ENCODE assay signal across 22 cellular contexts in the genomic region with DNA sequence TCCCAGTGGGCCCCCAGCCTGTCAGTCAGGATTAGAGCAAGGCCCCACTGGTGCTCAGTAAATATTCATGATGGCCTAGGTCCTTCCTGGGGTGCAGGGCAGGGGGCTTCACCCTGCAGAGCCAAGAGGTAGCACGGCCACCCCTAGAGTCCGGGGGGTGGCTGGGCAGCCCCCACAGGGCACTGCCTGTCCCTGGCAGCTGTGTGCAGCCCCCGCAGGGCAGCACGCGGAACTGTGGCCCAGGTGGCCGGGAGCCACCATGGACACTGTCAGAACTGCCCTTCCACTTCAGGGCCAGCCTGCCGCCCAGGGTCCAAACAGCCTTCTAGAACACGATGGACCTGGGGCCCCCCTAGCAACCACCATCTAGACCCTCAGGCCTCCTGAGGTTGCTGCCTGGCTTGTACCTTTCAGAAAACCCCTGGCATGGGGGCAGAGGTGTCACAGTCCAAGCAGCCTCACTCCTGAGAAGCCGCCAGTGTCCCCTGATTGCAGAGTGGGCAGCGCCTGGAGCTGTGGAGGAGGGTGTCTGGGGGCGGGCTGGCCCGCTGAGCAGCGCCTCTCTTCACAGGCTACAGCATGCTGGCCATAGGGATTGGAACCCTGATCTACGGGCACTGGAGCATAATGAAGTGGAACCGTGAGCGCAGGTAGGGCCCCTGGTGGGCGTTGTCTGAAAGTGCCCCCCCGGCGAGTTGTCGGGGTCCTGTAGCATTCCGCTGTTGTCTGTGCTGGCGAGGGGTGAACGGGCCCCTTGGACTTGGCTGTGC. TPM values are rescaled to one million over a fixed set of nuclear protein-coding genes. Genes with fewer than 3 reads are reported as not detected.
DNase-seq lines count a peak whose midpoint lies in the region; ATAC-seq, FAIRE-seq and TF ChIP-seq lines count a peak whose summit lies in the region.
"Had no signal": no experiment of that assay in that cellular context is flagged by ENCODE, and none has a peak within 500 bp of the region (broad histone marks: within the 10 kb centered on the region; RNA-seq: fewer than 3 reads in every experiment).

No MANE protein-coding gene starts in this region.

- H3K27ac ChIP-seq in HEK293 (ENCODE audit: extremely low read depth, low read depth, low read length) (no peak overlapping the region; the same call in 1 of the 2 replicates), neural progenitor cell (no peak overlapping the region), transverse colon (no peak overlapping the region)
- H3K27ac ChIP-seq: GM23248, left ventricle myocardium inferior, SJCRH30 had no signal

- no peak overlapping the region for H3K9ac ChIP-seq in neural progenitor cell
- H3K9ac ChIP-seq: GM23248 had no signal

- no peak for FAIRE-seq in HTR-8/SVneo (lab: Jason Lieb, UNC)
- FAIRE-seq: astrocyte had no signal

- H3K27me3 Mint-ChIP-seq in WTC11 (ENCODE audit: low read depth) (no peaks in the 10 kb centered on the region), neural progenitor cell (ENCODE audit: insufficient read depth, low read depth) (peaks cover 5% of the 10 kb centered on the region)
- H3K27me3 Mint-ChIP-seq: activated CD4-positive, alpha-beta T cell treated with anti-CD3 and anti-CD28 coated beads for 36 hours; naive thymus-derived CD8-positive, alpha-beta T cell had no signal

- POLR2A ChIA-PET in HEK293 (lab: Yijun Ruan, JAX) (interaction anchor here (1.1 kb wide), 1 partner anchor 9 kb away, joined by 4 read pairs; a partner anchor contains a TSS), WTC11 (lab: Charles Lee) (no interaction called here)

- H3K9me3 ChIP-seq in HEK293 (ENCODE audit: control insufficient read depth, insufficient read depth, low read depth, low read length) (no peaks in the 10 kb centered on the region), neural progenitor cell (ENCODE audit: low read depth) (no peaks in the 10 kb centered on the region), transverse colon (no peaks in the 10 kb centered on the region)
- H3K9me3 ChIP-seq: left ventricle myocardium inferior, SJCRH30 had no signal

- TF ChIP-seq EP300 in transverse colon (IDR thresholded peaks at IDR 0.05; ENCODE audit: low read depth), result no peak

- H3K4me3 ChIP-seq in HEK293 (ENCODE audit: low read depth, low read length), result no peak overlapping the region
- H3K4me3 ChIP-seq in neural progenitor cell, result no peak overlapping the region
- H3K4me3 ChIP-seq in transverse colon, result no peak overlapping the region
- H3K4me3 ChIP-seq: GM23248, left ventricle myocardium inferior, SJCRH30 had no signal

- H3K4me2 ChIP-seq in neural progenitor cell, result no peak overlapping the region

- no peaks in the 10 kb centered on the region for H3K4me1 ChIP-seq in HEK293 (ENCODE audit: control insufficient read depth, insufficient read depth, low read length)
- H3K4me1 ChIP-seq in neural progenitor cell, result peaks cover 9% of the 10 kb centered on the region
- no peaks in the 10 kb centered on the region for H3K4me1 ChIP-seq in transverse colon
- H3K4me1 ChIP-seq: SJCRH30 had no signal

- H3K36me3 Mint-ChIP-seq in WTC11 (peaks cover 13% of the 10 kb centered on the region), neural progenitor cell (peaks cover 6% of the 10 kb centered on the region)

- WGBS in transverse colon (ENCODE audit: low coverage in 1 of 2), 2 donors, result 89% methylated on average over 22 of the region's 23 CpGs; no CpG with 5 or more reads in 1 of the 2 donors

- H4K20me1 ChIP-seq in neural progenitor cell (ENCODE audit: low read depth), result peaks cover 79% of the 10 kb centered on the region

- peaks cover 56% of the 10 kb centered on the region for H3K79me2 ChIP-seq in neural progenitor cell (ENCODE audit: low read depth)

- H3K9me3 Mint-ChIP-seq in WTC11, result no peaks in the 10 kb centered on the region
- no peaks in the 10 kb centered on the region for H3K9me3 Mint-ChIP-seq in neural progenitor cell
- H3K9me3 Mint-ChIP-seq: CD8-positive, alpha-beta T cell; immature natural killer cell; naive thymus-derived CD8-positive, alpha-beta T cell had no signal

- no peak overlapping the region for H2AFZ ChIP-seq in neural progenitor cell (replicated peaks)
- H2AFZ ChIP-seq: GM23248 had no signal

- H3K36me3 ChIP-seq in HEK293 (ENCODE audit: control insufficient read depth in 2 of 2, insufficient read depth in 1 of 2, low read length in 2 of 2) (peaks cover 15 to 66% of the 10 kb centered on the region in 2 experiments), neural progenitor cell (peaks cover 4% of the 10 kb centered on the region), transverse colon (peaks cover 0 to 8% (median 0%) of the 10 kb centered on the region in 4 donors)

- TF ChIP-seq CTCF in GM12872 (IDR thresholded peaks at IDR 0.05; ENCODE audit: insufficient read depth, low read depth, low read length) (0 out of 3 replicates have a peak, but pooled peaks have one; percentile 15), HEK293 (tag by site-specific recombination; IDR thresholded peaks at IDR 0.05) (no peak), WTC11 (IDR thresholded peaks at IDR 0.05) (no peak), neural progenitor cell (IDR thresholded peaks at IDR 0.05) (no peak), transverse colon (IDR thresholded peaks at IDR 0.05) (no peak)

- in situ Hi-C loops in transverse colon (cut with MboI; ENCODE audit: low pct_ligation_motif_present in 1 of 4, low pct_unique_long_range_greater_than_20kb in 1 of 4, low sequenced_read_pairs in 3 of 4), result loop anchor here (10.0 to 25.0 kb wide), 4 partner anchors 112 to 762 kb away; a partner anchor contains a TSS

- H3K4me1 Mint-ChIP-seq in WTC11, result peaks cover 8% of the 10 kb centered on the region
- H3K4me1 Mint-ChIP-seq in neural progenitor cell, result peaks cover 44% of the 10 kb centered on the region

- CTCF ChIA-PET in HEK293 (lab: Yijun Ruan, JAX), result interaction anchor here (0.7 to 1.2 kb wide), 2 partner anchors 23 to 28 kb away, joined by 3 to 5 read pairs; no protein-coding TSS in a partner anchor
- CTCF ChIA-PET in WTC11 (lab: Charles Lee), result interaction anchor here (1.0 to 1.2 kb wide), 3 partner anchors 27 to 142 kb away, joined by 3 to 6 read pairs (median 5); a partner anchor contains a TSS

- DNase-seq in WTC11 (ENCODE audit: low spot score), result no peak
- DNase-seq in neural progenitor cell (ENCODE audit: low spot score), result no peak
- no peak for DNase-seq in transverse colon
- DNase-seq in posterior vena cava (ENCODE audit: low spot score), result no peak
- DNase-seq in HTR-8/SVneo (ENCODE audit: insufficient read length, low spot score), result no peak
- DNase-seq: activated CD4-positive, alpha-beta T cell treated with anti-CD3 and anti-CD28 coated beads for 36 hours; activated naive CD4-positive, alpha-beta T cell treated with anti-CD3 and anti-CD28 coated beads, Interleukin-2, amount 50 U/mL, for 16 hours; CD8-positive, alpha-beta T cell; effector CD8-positive, alpha-beta T cell; foreskin melanocyte; GDM1; GM23248; immature natural killer cell; left ventricle myocardium inferior; naive thymus-derived CD8-positive, alpha-beta T cell; NCI-H1694; NCI-H2227 treated with DMSO at 0.1 percent for 48 hours; SJCRH30 had no signal

- ATAC-seq in WTC11, result no peak; the same call in 1 of the 2 replicates
- ATAC-seq: activated CD4-positive, alpha-beta T cell treated with anti-CD3 and anti-CD28 coated beads for 36 hours; CD8-positive, alpha-beta T cell; esophagus mucosa; naive thymus-derived CD8-positive, alpha-beta T cell had no signal

- H3K4me3 Mint-ChIP-seq in WTC11 (no peak overlapping the region), neural progenitor cell (no peak overlapping the region)
- H3K4me3 Mint-ChIP-seq: activated CD4-positive, alpha-beta T cell treated with anti-CD3 and anti-CD28 coated beads for 36 hours; CD8-positive, alpha-beta T cell; immature natural killer cell; naive thymus-derived CD8-positive, alpha-beta T cell had no signal

- H3F3A ChIP-seq in neural progenitor cell (ENCODE audit: low read depth), result peaks cover 3% of the 10 kb centered on the region

- intact Hi-C loops in transverse colon (cut with DNase I; ENCODE audit: low total_unique reads), result loop anchor here (5.0 kb wide), 1 partner anchor 1737 kb away; no protein-coding TSS in a partner anchor
- intact Hi-C loops in posterior vena cava (cut with DNase I), result no loop called here

- TF ChIP-seq POLR2A in transverse colon (IDR thresholded peaks at IDR 0.05), result no peak

- H3K27ac Mint-ChIP-seq in WTC11 (no peak overlapping the region), neural progenitor cell (peak overlapping the region; percentile 83)
- H3K27ac Mint-ChIP-seq: activated CD4-positive, alpha-beta T cell treated with anti-CD3 and anti-CD28 coated beads for 36 hours; CD8-positive, alpha-beta T cell; immature natural killer cell had no signal

- H3K27me3 ChIP-seq in neural progenitor cell (no peaks in the 10 kb centered on the region), transverse colon (no peaks in the 10 kb centered on the region)
- H3K27me3 ChIP-seq: SJCRH30 had no signal

TF ChIP-seq in HEK293, 187 proteins besides CTCF, POLR2A, EP300 and RAD21 (continues in another document):
- TF ChIP-seq ZIC2 (tag by site-specific recombination; IDR thresholded peaks at IDR 0.05), result peak; percentile 49
- no peak for TF ChIP-seq ZSCAN23 (tag by site-specific recombination; IDR thresholded peaks at IDR 0.05)
- peak; percentile 19; the same call in 1 of the 2 replicates for TF ChIP-seq GLIS1 (tag by site-specific recombination; IDR thresholded peaks at IDR 0.05)

TF ChIP-seq in WTC11, 78 proteins besides CTCF, POLR2A, EP300 and RAD21:
- peak; percentile 16; the same call in 1 of the 2 replicates for TF ChIP-seq ZNF423 (CRISPR knock-in tag; IDR thresholded peaks at IDR 0.05)
- TF ChIP-seq GABPB1 (CRISPR knock-in tag; IDR thresholded peaks at IDR 0.05), result no peak

RNA-seq across cellular contexts. Expression of a gene that starts 2.9 kb away (rescaled TPM):
- total RNA-seq in WTC11 (2021) (10.2 to 11.9 TPM (median 11.1 TPM) in 3 replicates), neural progenitor cell (ENCODE audit: low replicate concordance) (2.6 and 5.1 TPM in 2 replicates), transverse colon (1 to 10 TPM; 3.5 to 6.0 (median 4.0) TPM), posterior vena cava (1 to 10 TPM; 2.9 to 3.7 TPM)
- total RNA-seq: GM23248 had no signal

RNA-seq across cellular contexts. Expression of a gene that starts 9.8 kb away (rescaled TPM):
- total RNA-seq in WTC11 (2021) (519 to 568 TPM (median 552 TPM) in 3 replicates), neural progenitor cell (ENCODE audit: low replicate concordance) (78.6 and 108 TPM in 2 replicates), transverse colon (100 to 1,000 TPM in 1 of 4 donors, 10 to 100 TPM in 3; 21.1 to 100 (median 76.0) TPM), posterior vena cava (100 to 1,000 TPM; 217 to 248 TPM)

RNA-seq across cellular contexts. Expression of a gene that starts 10.4 kb away (rescaled TPM):
- total RNA-seq in WTC11 (2021) (4.7 to 7.8 TPM (median 7.7 TPM) in 3 replicates), neural progenitor cell (ENCODE audit: low replicate concordance) (4.6 and 7.0 TPM in 2 replicates), transverse colon (10 to 100 TPM in 2 of 4 donors, 1 to 10 TPM in 2; 2.6 to 10.5 (median 6.8) TPM), posterior vena cava (under 1 TPM; 0.46 to 1.00 TPM)

RNA-seq across cellular contexts. Expression of a gene that starts 12.3 kb away (rescaled TPM):
- total RNA-seq in WTC11 (2021), result 7.9 to 10.6 TPM (median 10.1 TPM) in 3 replicates
- total RNA-seq in neural progenitor cell (ENCODE audit: low replicate concordance), result 1.0 and 3.3 TPM in 2 replicates
- total RNA-seq in transverse colon, result under 1 TPM in 1 of 4 donors, not detected in 3; 0.48 TPM
- 1 to 10 TPM in 1 of 2 donors, under 1 TPM in 1; 0.67 to 2.3 TPM for total RNA-seq in posterior vena cava
- total RNA-seq: esophagus mucosa had no signal
